21 cellular contexts compared by ENCODE assay signal in genomic region chr12:116339800-116340371, GRCh38.
A peak's percentile ranks its signal among the peaks of the same experiment; 100 is the strongest.
DNase-seq lines count a peak whose midpoint lies in the region; ATAC-seq and TF ChIP-seq lines count a peak whose summit lies in the region.
"Had no signal": no experiment of that assay in that cellular context is flagged by ENCODE, and none has a peak within 500 bp of the region (broad histone marks: within the 10 kb centered on the region; RNA-seq: fewer than 3 reads in every experiment).

No MANE protein-coding gene starts in this region.

- H3K9me3 Mint-ChIP-seq in activated CD8-positive, alpha-beta memory T cell treated with anti-CD3 and anti-CD28 coated beads, Interleukin-2, amount 10 ng/mL, durations not matched to agents 7 days and 5 days (ENCODE audit: low read depth): peaks cover 2% of the 10 kb centered on the region
- H3K9me3 Mint-ChIP-seq: natural killer cell had no signal

- no peak overlapping the region for H3K9ac ChIP-seq in OCI-LY3 (ENCODE audit: low read length)
- H3K9ac ChIP-seq: parathyroid adenoma, SK-N-SH had no signal

- TF ChIP-seq CTCF in OCI-LY3 (IDR thresholded peaks at IDR 0.05; ENCODE audit: low read depth, low read length) (no peak), epithelial cell of esophagus (IDR thresholded peaks at IDR 0.05; ENCODE audit: insufficient read depth, low read depth, low read length, missing control alignments) (no peak), gastrocnemius medialis (IDR thresholded peaks at IDR 0.05 in 4 of 5, conservative IDR thresholded peaks at IDR 0.05 in 1 of 5) (no peak)

- H3K79me2 ChIP-seq in OCI-LY3 (ENCODE audit: low read length): no peaks in the 10 kb centered on the region
- H3K79me2 ChIP-seq: parathyroid adenoma had no signal

- H3K9me3 ChIP-seq in OCI-LY3 (ENCODE audit: insufficient read depth, low read length) (no peaks in the 10 kb centered on the region), gastrocnemius medialis (no peaks in the 10 kb centered on the region)
- H3K9me3 ChIP-seq: SK-N-SH had no signal

- H3K36me3 ChIP-seq in OCI-LY3 (replicated peaks; ENCODE audit: low read depth, low read length) (no peaks in the 10 kb centered on the region), gastrocnemius medialis (no peaks in the 10 kb centered on the region)
- H3K36me3 ChIP-seq: WERI-Rb-1 had no signal

- H3K36me3 Mint-ChIP-seq in activated CD8-positive, alpha-beta memory T cell treated with anti-CD3 and anti-CD28 coated beads, Interleukin-2, amount 10 ng/mL, durations not matched to agents 7 days and 5 days: peaks cover 3% of the 10 kb centered on the region
- H3K36me3 Mint-ChIP-seq: natural killer cell had no signal

- H3K4me3 ChIP-seq in OCI-LY3 (ENCODE audit: low read length) (no peak overlapping the region), epithelial cell of esophagus (ENCODE audit: low read length) (no peak overlapping the region), gastrocnemius medialis (no peak overlapping the region)

- H3K4me3 Mint-ChIP-seq in activated CD8-positive, alpha-beta memory T cell treated with anti-CD3 and anti-CD28 coated beads, Interleukin-2, amount 10 ng/mL, durations not matched to agents 7 days and 5 days: no peak overlapping the region
- H3K4me3 Mint-ChIP-seq: natural killer cell had no signal

- H3K27me3 Mint-ChIP-seq in activated CD8-positive, alpha-beta memory T cell treated with anti-CD3 and anti-CD28 coated beads, Interleukin-2, amount 10 ng/mL, durations not matched to agents 7 days and 5 days: no peaks in the 10 kb centered on the region

- no peaks in the 10 kb centered on the region for H4K20me1 ChIP-seq in OCI-LY3 (ENCODE audit: insufficient read depth, low read length)

- H3K4me1 ChIP-seq in OCI-LY3 (ENCODE audit: low read length) (peaks cover 57% of the 10 kb centered on the region), gastrocnemius medialis (no peaks in the 10 kb centered on the region)
- H3K4me1 ChIP-seq: parathyroid adenoma had no signal

- intact Hi-C loops in gastrocnemius medialis (cut with DNase I; ENCODE audit: low total_unique reads): no loop called here

- H3K4me2 ChIP-seq in OCI-LY3 (ENCODE audit: low read length): 0 out of 2 replicates have a peak overlapping the region, but pooled peaks have one; percentile 36
- H3K4me2 ChIP-seq: SK-N-SH had no signal

- CTCF ChIA-PET in activated CD8-positive, alpha-beta memory T cell treated with anti-CD3 and anti-CD28 coated beads, Interleukin-2, amount 10 ng/mL, durations not matched to agents 7 days and 5 days (lab: Charles Lee): no interaction called here

- in situ Hi-C loops in gastrocnemius medialis (cut with MboI; ENCODE audit: low sequenced_read_pairs in 4 of 4): no loop called here

- peaks cover 2% of the 10 kb centered on the region for H3K4me1 Mint-ChIP-seq in activated CD8-positive, alpha-beta memory T cell treated with anti-CD3 and anti-CD28 coated beads, Interleukin-2, amount 10 ng/mL, durations not matched to agents 7 days and 5 days
- H3K4me1 Mint-ChIP-seq: natural killer cell had no signal

- no peak overlapping the region for H2AFZ ChIP-seq in OCI-LY3 (ENCODE audit: low read depth, low read length)
- H2AFZ ChIP-seq: parathyroid adenoma had no signal

- ATAC-seq in gastrocnemius medialis (peak; percentile 85), GM19463 (IDR thresholded peaks at IDR 0.05; ENCODE audit: unreplicated experiment) (no peak), HG03159 (IDR thresholded peaks at IDR 0.05; ENCODE audit: unreplicated experiment) (no peak)
- no peak for ATAC-seq in activated CD8-positive, alpha-beta memory T cell treated with anti-CD3 and anti-CD28 coated beads, Interleukin-2, amount 10 ng/mL, durations not matched to agents 7 days and 5 days
- ATAC-seq: esophagus mucosa, natural killer cell had no signal

- no peak overlapping the region for H3K27ac ChIP-seq in OCI-LY3 (ENCODE audit: low read length)
- H3K27ac ChIP-seq in gastrocnemius medialis: no peak overlapping the region
- H3K27ac ChIP-seq: parathyroid adenoma, WERI-Rb-1 had no signal

- H3K27me3 ChIP-seq in OCI-LY3 (ENCODE audit: low read depth, low read length) (peaks cover 13% of the 10 kb centered on the region; the same call in 1 of the 2 replicates), gastrocnemius medialis (no peaks in the 10 kb centered on the region)

- H3K27ac Mint-ChIP-seq in activated CD8-positive, alpha-beta memory T cell treated with anti-CD3 and anti-CD28 coated beads, Interleukin-2, amount 10 ng/mL, durations not matched to agents 7 days and 5 days: no peak overlapping the region
- H3K27ac Mint-ChIP-seq: natural killer cell had no signal

- DNase-seq in EL: peak; percentile 21
- DNase-seq in epithelial cell of esophagus (ENCODE audit: low read depth): peak; percentile 6
- DNase-seq in gastrocnemius medialis: no peak
- no peak for DNase-seq in activated CD8-positive, alpha-beta memory T cell treated with anti-CD3 and anti-CD28 coated beads, Interleukin-2, amount 10 ng/mL, durations not matched to agents 7 days and 5 days
- DNase-seq in activated CD8-positive, alpha-beta memory T cell treated with anti-CD3 and anti-CD28 coated beads for 24 hours: no peak
- DNase-seq: activated T-cell treated with anti-CD3 and anti-CD28 coated beads for 4 hours; central memory CD4-positive, alpha-beta T cell; KG1; mesendoderm; natural killer cell; NK-92 treated with Interleukin-12 subunit alpha and Interleukin-12 subunit beta, amount 100 ng/mL, for 24 hours; RPMI8226; SK-N-SH; stimulated activated CD4-positive, alpha-beta T cell treated with anti-CD3 and anti-CD28 coated beads, Interleukin-1b, Interleukin-23, amount 100 ng/mL, for 48 hours; stimulated activated naive CD4-positive, alpha-beta T cell; WERI-Rb-1 had no signal

- no peak for TF ChIP-seq POLR2A in gastrocnemius medialis (IDR thresholded peaks at IDR 0.05)

Comparison
In these comparisons a context has a peak if more than half of its experiments do, and no peak if none do; other contexts are left out.
1. DNase-seq: peak in EL (single experiment) and epithelial cell of esophagus (single experiment); none in gastrocnemius medialis (0 of 2), activated CD8-positive, alpha-beta memory T cell treated with anti-CD3 and anti-CD28 coated beads, Interleukin-2, amount 10 ng/mL, durations not matched to agents 7 days and 5 days (single experiment) and activated CD8-positive, alpha-beta memory T cell treated with anti-CD3 and anti-CD28 coated beads for 24 hours (single experiment).
2. ATAC-seq: peak in gastrocnemius medialis (2 of 2); none in GM19463 (single experiment), activated CD8-positive, alpha-beta memory T cell treated with anti-CD3 and anti-CD28 coated beads, Interleukin-2, amount 10 ng/mL, durations not matched to agents 7 days and 5 days (single experiment) and HG03159 (single experiment).